In genomic region chr6:32838114-32838958, GRCh38 we compare ENCODE assay signal across 8 cellular contexts. TPM values are rescaled to one million over a fixed set of nuclear protein-coding genes. Genes with fewer than 3 reads are reported as not detected.
A peak's percentile ranks its signal among the peaks of the same experiment; 100 is the strongest.
DNase-seq lines count a peak whose midpoint lies in the region; ATAC-seq and TF ChIP-seq lines count a peak whose summit lies in the region.

Gene TAP2, minus strand, starts transcription at chr6:32838739. Its CDS starts 506 bp downstream, at chr6:32838233.

- peak in 1 of 2 experiments; percentile 38; a peak in 1 of 4 replicates for TF ChIP-seq EP300 in SK-N-SH (IDR thresholded peaks at IDR 0.05; ENCODE audit: borderline replicate concordance in 1 of 2, low read depth in 1 of 2, low read length in 1 of 2)

- peak within 1 kb of the TSS; percentile 87 to 88 for H3K27ac ChIP-seq in SK-N-SH (ENCODE audit: low read depth in 2 of 2, low read length in 1 of 2)
- H3K27ac ChIP-seq in testis = peak within 1 kb of the TSS; percentile 75 to 98

- peak within 1 kb of the TSS; percentile 79 for H3K9ac ChIP-seq in SK-N-SH

- no peaks in the 10 kb centered on the region for H4K20me1 ChIP-seq in SK-N-SH (ENCODE audit: insufficient read depth)

- H2AFZ ChIP-seq in SK-N-SH (ENCODE audit: low read depth) = peak within 1 kb of the TSS; percentile 76

- ATAC-seq in HG02571 (IDR thresholded peaks at IDR 0.05; ENCODE audit: unreplicated experiment) (peak; percentile 65), omental fat pad (ENCODE audit: low FRiP score) (peak; percentile 97)

- H3F3A ChIP-seq in SK-N-SH (replicated peaks; ENCODE audit: insufficient read depth) = peaks cover 8% of the 10 kb centered on the region

- H3K36me3 ChIP-seq in SK-N-SH (replicated peaks in 1 of 2; ENCODE audit: control insufficient read depth in 1 of 2, insufficient read depth in 2 of 2, low read length in 1 of 2) = peaks cover 9 to 19% of the 10 kb centered on the region in 2 experiments
- no peaks in the 10 kb centered on the region for H3K36me3 ChIP-seq in testis (ENCODE audit: low read depth, missing control alignments)

- H3K4me2 ChIP-seq in SK-N-SH = peak within 1 kb of the TSS; percentile 93

- H3K4me1 ChIP-seq in SK-N-SH (ENCODE audit: control insufficient read depth in 1 of 2, insufficient read depth in 2 of 2, low read depth in 1 of 2, low read length in 1 of 2) (peaks cover 0 to 8% of the 10 kb centered on the region in 2 experiments; a peak in 1 of 4 replicates), testis (peaks cover 15% of the 10 kb centered on the region)

- H3K27me3 ChIP-seq in SK-N-SH (ENCODE audit: insufficient read depth) (no peaks in the 10 kb centered on the region), testis (no peaks in the 10 kb centered on the region)

- CTCF ChIA-PET in SK-N-SH (lab: Yijun Ruan, JAX) = interaction anchor here (0.6 to 6.3 kb wide), 51 partner anchors 9 to 1878 kb away, joined by 3 to 223 read pairs (median 5); partner anchors contain the start of genes BRD2, BTNL2, PSMB9 and TAP1

- TF ChIP-seq RAD21 in SK-N-SH (IDR thresholded peaks at IDR 0.05; ENCODE audit: low read length) = peak; percentile 85

- TF ChIP-seq CTCF in NB4 (IDR thresholded peaks at IDR 0.05; ENCODE audit: low read depth, low read length) (peak; percentile 88), SK-N-SH (IDR thresholded peaks at IDR 0.05) (peak; percentile 96), omental fat pad (IDR thresholded peaks at IDR 0.05) (peak in 2 of 3 donors; percentile 67 to 97), testis (IDR thresholded peaks at IDR 0.05) (peak; percentile 91 to 98 (median 95))

- 1% methylated on average over 28 of the region's 57 CpGs for WGBS in SK-N-SH (ENCODE audit: low lambda C conversion rate)
- WGBS in testis, 2 donors = 1% methylated on average over 12 to 57 of the region's 57 CpGs

- H3K9me2 ChIP-seq in SK-N-SH = no peaks in the 10 kb centered on the region

- intact Hi-C loops in testis (cut with DNase I; ENCODE audit: low total_unique reads) = no loop called here

- H3K79me2 ChIP-seq in SK-N-SH (ENCODE audit: insufficient read depth) = no peaks in the 10 kb centered on the region

- POLR2A ChIA-PET in SK-N-SH (lab: Yijun Ruan, JAX) = interaction anchor here (1.0 to 1.7 kb wide), 4 partner anchors 19 to 134 kb away, joined by 4 to 15 read pairs (median 4); no protein-coding TSS in a partner anchor

- H3K4me3 ChIP-seq in NB4 (ENCODE audit: low read depth, low read length) = peak within 1 kb of the TSS; percentile 75
- peak within 1 kb of the TSS; percentile 87 to 90 for H3K4me3 ChIP-seq in SK-N-SH (ENCODE audit: low read depth in 2 of 2, low read length in 1 of 2)
- peak within 1 kb of the TSS; percentile 72 to 85 for H3K4me3 ChIP-seq in testis

- H3K9me3 ChIP-seq in SK-N-SH (no peaks in the 10 kb centered on the region), testis (no peaks in the 10 kb centered on the region)

- DNase-seq in NB4 (ENCODE audit: low read depth) (peak; percentile 95), SK-N-SH (peak; percentile 95), globus pallidus (ENCODE audit: low spot score) (peak; percentile 92), omental fat pad (ENCODE audit: low spot score) (peak; percentile 95), testis (peak; percentile 97)
- peak; percentile 98 for DNase-seq in activated naive CD4-positive, alpha-beta T cell treated with anti-CD3 and anti-CD28 coated beads, Interleukin-2, amount 50 U/mL, for 16 hours

- TF ChIP-seq POLR2A in GM10847 (IDR thresholded peaks at IDR 0.05; ENCODE audit: extremely low read depth, insufficient read length) (peak; percentile 67), NB4 (IDR thresholded peaks at IDR 0.05; ENCODE audit: extremely low read depth, insufficient read length) (peak; percentile 55), testis (IDR thresholded peaks at IDR 0.05) (no peak)

TF ChIP-seq in SK-N-SH, 30 proteins besides CTCF, POLR2A, EP300 and RAD21:
- TF ChIP-seq MXI1 (IDR thresholded peaks at IDR 0.05; ENCODE audit: low read depth, low read length) (peak; percentile 91), FOXJ3 (CRISPR knock-in tag; IDR thresholded peaks at IDR 0.05) (no peak), PBX3 (IDR thresholded peaks at IDR 0.05) (no peak), SMC3 (IDR thresholded peaks at IDR 0.05; ENCODE audit: low read depth, low read length) (peak; percentile 89), NRF1 (IDR thresholded peaks at IDR 0.05; ENCODE audit: low read depth, low read length) (no peak), RCOR1 (IDR thresholded peaks at IDR 0.05; ENCODE audit: low read length) (0 out of 2 replicates have a peak, but pooled peaks have one; percentile 31), ELF1 (IDR thresholded peaks at IDR 0.05) (peak; percentile 49; the same call in 1 of the 2 replicates), SIN3A (IDR thresholded peaks at IDR 0.05; ENCODE audit: borderline replicate concordance, low read depth, low read length) (peak; percentile 63; the same call in 1 of the 2 replicates), TAF1 (IDR thresholded peaks at IDR 0.05; ENCODE audit: borderline replicate concordance, low read depth, low read length) (0 out of 2 replicates have a peak, but pooled peaks have one; percentile 26), MAX (IDR thresholded peaks at IDR 0.05; ENCODE audit: low read depth) (peak; percentile 63; the same call in 1 of the 2 replicates), POLR2AphosphoS5 (IDR thresholded peaks at IDR 0.05; ENCODE audit: low read depth, low read length) (peak; percentile 57; the same call in 1 of the 2 replicates), USF2 (IDR thresholded peaks at IDR 0.05; ENCODE audit: borderline replicate concordance, low read depth, low read length) (no peak), RFX5 (IDR thresholded peaks at IDR 0.05; ENCODE audit: low read length) (peak; percentile 92)
TF ChIP-seq in SK-N-SH: peak in this region for 9.

RNA-seq across cellular contexts. Expression of gene TAP2, which starts in this region (rescaled TPM):
- polyA plus RNA-seq in SK-N-SH (2012; rRNA removed) (14.0 and 19.9 TPM in 2 replicates), testis (ENCODE audit: insufficient read depth, low read depth, low replicate concordance) (9.1 TPM)
- polyA plus RNA-seq in SK-N-SH (2012; cell fraction: cytosol; rRNA removed) = 10.9 and 11.2 TPM in 2 replicates
- polyA plus RNA-seq in SK-N-SH (2012; cell fraction: nucleus; rRNA removed) = 48.4 and 53.9 TPM in 2 replicates
- total RNA-seq in omental fat pad (10 to 100 TPM; 10.1 to 54.5 (median 20.0) TPM), testis (10 to 100 TPM in 1 of 2 donors, 1 to 10 TPM in 1; 6.3 to 10.2 TPM)

Comparison
In these comparisons a context has a peak if more than half of its experiments do, and no peak if none do; other contexts are left out.
1. Peak in every context shown above with its lines: DNase-seq, ATAC-seq, H3K4me3 ChIP-seq and H3K27ac ChIP-seq.